ENCODE assay signal across 8 cellular contexts in genomic region chr4:124903995-124904722, GRCh38.
DNase-seq lines count a peak whose midpoint lies in the region; ATAC-seq and TF ChIP-seq lines count a peak whose summit lies in the region.

No MANE protein-coding gene starts in this region.

- H3K27me3 ChIP-seq in endodermal cell (ENCODE audit: control insufficient read depth, insufficient read depth, low read length, poor library complexity, severe bottlenecking), result no peaks in the 10 kb centered on the region
- H3K27me3 ChIP-seq in osteoblast (ENCODE audit: insufficient read depth, low read length), result no peaks in the 10 kb centered on the region

- H3K4me3 Mint-ChIP-seq in endodermal cell, result no peak overlapping the region

- no peaks in the 10 kb centered on the region for H4K20me1 ChIP-seq in osteoblast (ENCODE audit: insufficient read depth, low read length)

- TF ChIP-seq CTCF in endodermal cell (conservative IDR thresholded peaks at IDR 0.05), result no peak
- TF ChIP-seq CTCF in osteoblast (IDR thresholded peaks at IDR 0.05; ENCODE audit: extremely low read depth, low read depth, low read length), result no peak

- no peak overlapping the region for H3K27ac Mint-ChIP-seq in endodermal cell

- peak overlapping the region; percentile 79 for H3K4me2 ChIP-seq in osteoblast (ENCODE audit: insufficient read depth, low read length)

- no peak for ATAC-seq in HG02938 (IDR thresholded peaks at IDR 0.05; ENCODE audit: unreplicated experiment)
- no peak for ATAC-seq in HG03442 (IDR thresholded peaks at IDR 0.05; ENCODE audit: unreplicated experiment)

- H3K79me2 ChIP-seq in osteoblast (ENCODE audit: insufficient read depth, low read length), result no peaks in the 10 kb centered on the region

- H3K27me3 Mint-ChIP-seq in endodermal cell (ENCODE audit: insufficient read depth), result no peaks in the 10 kb centered on the region

- H3K4me1 ChIP-seq in endodermal cell (ENCODE audit: control insufficient read depth, insufficient read depth, low read length) (peaks cover 6% of the 10 kb centered on the region), osteoblast (ENCODE audit: insufficient read depth, low read length) (peaks cover 10% of the 10 kb centered on the region)

- H3K4me3 ChIP-seq in endodermal cell (ENCODE audit: low read length) (no peak overlapping the region), osteoblast (ENCODE audit: insufficient read depth, low read length) (peak overlapping the region; percentile 60)

- H3K9me3 Mint-ChIP-seq in endodermal cell, result peaks cover 5% of the 10 kb centered on the region

- no peak overlapping the region for H3K9ac ChIP-seq in endodermal cell (ENCODE audit: extremely low read depth, low read length, poor library complexity, severe bottlenecking)

- H3K4me1 Mint-ChIP-seq in endodermal cell, result peaks cover 24% of the 10 kb centered on the region

- H2AFZ ChIP-seq in osteoblast (ENCODE audit: low read length), result peak overlapping the region; percentile 52

- WGBS in endodermal cell (ENCODE audit: insufficient coverage in 1 of 2, insufficient read length in 1 of 2), 2 experiments, result 80 to 81% methylated on average over 3 to 6 of the region's 6 CpGs

- H3K36me3 ChIP-seq in endodermal cell (ENCODE audit: control insufficient read depth, insufficient read depth, low read length) (no peaks in the 10 kb centered on the region), osteoblast (ENCODE audit: insufficient read depth, low read length) (no peaks in the 10 kb centered on the region)

- H3K27ac ChIP-seq in endodermal cell (ENCODE audit: low read depth, low read length) (no peak overlapping the region), osteoblast (ENCODE audit: low read depth, low read length) (no peak overlapping the region)

- no peaks in the 10 kb centered on the region for H3K36me3 Mint-ChIP-seq in endodermal cell (ENCODE audit: low read depth)

- DNase-seq in DMS153 treated with DMSO at 0.1 percent for 48 hours (lab: John Stamatoyannopoulos, UW; ENCODE audit: unreplicated experiment) (peak; percentile 75), NCI-H2171 (lab: John Stamatoyannopoulos, UW) (peak; percentile 21), endodermal cell (peak; percentile 53), osteoblast (ENCODE audit: insufficient read length, low spot score, missing footprints) (peak; percentile 29), GM19238 (ENCODE audit: insufficient read length, low spot score) (no peak)
- no peak for DNase-seq in activated CD4-positive, alpha-beta T cell treated with anti-CD3 and anti-CD28 coated beads, Interleukin-2, amount 50 U/mL, for 4 hours

- H3K9me3 ChIP-seq in endodermal cell (ENCODE audit: control insufficient read depth, low read length), result no peaks in the 10 kb centered on the region
- H3K9me3 ChIP-seq in osteoblast (ENCODE audit: low read depth, low read length), result no peaks in the 10 kb centered on the region

Comparison
In these comparisons a context has a peak if more than half of its experiments do, and no peak if none do; other contexts are left out.
1. DNase-seq: peak in DMS153 treated with DMSO at 0.1 percent for 48 hours (single experiment), NCI-H2171 (single experiment), endodermal cell (single experiment) and osteoblast (single experiment); none in activated CD4-positive, alpha-beta T cell treated with anti-CD3 and anti-CD28 coated beads, Interleukin-2, amount 50 U/mL, for 4 hours (0 of 2) and GM19238 (single experiment).